11 cellular contexts compared by ENCODE assay signal in the genomic region with DNA sequence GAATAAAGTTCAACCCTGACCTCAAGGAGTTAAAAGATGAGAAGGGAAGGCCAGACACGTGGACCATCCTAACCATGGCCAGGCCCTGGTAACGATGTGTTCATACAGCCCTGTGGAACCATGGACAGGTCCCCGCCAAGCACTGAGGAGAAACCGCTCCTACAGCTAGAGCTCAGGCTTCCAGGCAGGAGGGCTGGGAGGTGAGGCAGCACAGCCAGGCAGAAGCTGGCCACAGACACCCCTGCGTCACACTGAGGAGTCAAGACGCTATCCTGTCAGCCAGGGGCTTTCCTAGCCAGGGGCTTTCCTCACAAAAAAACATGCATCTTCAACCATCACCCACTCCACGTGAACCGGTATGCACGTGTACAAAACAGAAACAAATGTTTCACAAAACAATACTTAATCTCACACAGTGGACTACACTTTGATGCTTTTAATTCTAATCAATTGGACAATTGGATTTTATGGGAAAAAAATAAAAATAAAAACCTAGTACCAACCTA.
DNase-seq lines count a peak whose midpoint lies in the region; ATAC-seq and TF ChIP-seq lines count a peak whose summit lies in the region.
"Had no signal": no experiment of that assay in that cellular context is flagged by ENCODE, and none has a peak within 500 bp of the region (broad histone marks: within the 10 kb centered on the region; RNA-seq: fewer than 3 reads in every experiment).

No MANE protein-coding gene starts in this region.

- in situ Hi-C loops in KBM-7 (cut with MboI; ENCODE audit: low pct_unique_long_range_greater_than_20kb, low sequenced_read_pairs): no loop called here

- no peak overlapping the region for H2AK5ac ChIP-seq in neuronal stem cell (ENCODE audit: low read depth, low read length)

- H3K9me3 Mint-ChIP-seq in activated T-helper 17 cell treated with anti-CD3 and anti-CD28 coated beads, Interleukin-2, amount 50 U/mL, for 72 hours: no peaks in the 10 kb centered on the region
- H3K9me3 Mint-ChIP-seq: activated T-helper 1 cell treated with anti-CD3 and anti-CD28 coated beads, Interleukin-12 subunit alpha, Interleukin-12 subunit beta, Interleukin-2, Interleukin-4 antibody, amounts not matched to agents 30 ng/mL and 10 ng/mL and 1 ng/mL, durations not matched to agents 14 hours and 24 hours and 36 hours; T-helper 2 cell treated with Interferon-gamma antibody and Interleukin-4, amounts not matched to agents 5 μg/mL and 100 μg/mL, for 36 hours had no signal

- no peaks in the 10 kb centered on the region for H3K9me3 ChIP-seq in neuronal stem cell (replicated peaks in 1 of 2; ENCODE audit: control insufficient read depth in 2 of 2, insufficient read depth in 1 of 2, low read depth in 1 of 2, low read length in 2 of 2)

- peaks cover 0 to 21% of the 10 kb centered on the region in 2 donors for H3K36me3 ChIP-seq in neuronal stem cell (replicated peaks in 1 of 2; ENCODE audit: control insufficient read depth in 2 of 2, insufficient read depth in 2 of 2, low read length in 2 of 2)

- no peak overlapping the region for H3K4ac ChIP-seq in neuronal stem cell (ENCODE audit: low read length)

- H3K79me1 ChIP-seq in neuronal stem cell (ENCODE audit: low read depth, low read length): peaks cover 2% of the 10 kb centered on the region

- ATAC-seq in GM18498 (IDR thresholded peaks at IDR 0.05; ENCODE audit: unreplicated experiment): peak; percentile 72
- ATAC-seq in activated T-helper 17 cell treated with anti-CD3 and anti-CD28 coated beads, Interleukin-2, amount 50 U/mL, for 72 hours (replicated peaks): peak; percentile 71

- H2AFZ ChIP-seq in neuronal stem cell (ENCODE audit: low read length): no peak overlapping the region

- H3K14ac ChIP-seq in neuronal stem cell (ENCODE audit: low read length): peak overlapping the region; percentile 47

- peak overlapping the region; percentile 83 for H3K27ac ChIP-seq in C4-2B
- no peak overlapping the region for H3K27ac ChIP-seq in neuronal stem cell (replicated peaks; ENCODE audit: low read length)

- no peak overlapping the region for H2BK120ac ChIP-seq in neuronal stem cell (ENCODE audit: low read depth, low read length)

- H3K23ac ChIP-seq in neuronal stem cell (ENCODE audit: low read depth, low read length, poor library complexity): no peak overlapping the region

- H2BK15ac ChIP-seq in neuronal stem cell (ENCODE audit: low read length): no peak overlapping the region

- no peaks in the 10 kb centered on the region for H3K27me3 Mint-ChIP-seq in activated T-helper 17 cell treated with anti-CD3 and anti-CD28 coated beads, Interleukin-2, amount 50 U/mL, for 72 hours

- peaks cover 35% of the 10 kb centered on the region for H3K4me1 Mint-ChIP-seq in activated T-helper 17 cell treated with anti-CD3 and anti-CD28 coated beads, Interleukin-2, amount 50 U/mL, for 72 hours

- no peak overlapping the region for H4K91ac ChIP-seq in neuronal stem cell (ENCODE audit: low read depth, low read length, poor library complexity)

- H2BK12ac ChIP-seq in neuronal stem cell (ENCODE audit: low read length): no peak overlapping the region

- no peak overlapping the region for H4K8ac ChIP-seq in neuronal stem cell (ENCODE audit: low read depth, low read length)

- H3K4me2 ChIP-seq in neuronal stem cell (ENCODE audit: insufficient read depth, low read length, poor library complexity, severe bottlenecking): no peak overlapping the region

- H3K4me3 Mint-ChIP-seq in activated T-helper 17 cell treated with anti-CD3 and anti-CD28 coated beads, Interleukin-2, amount 50 U/mL, for 72 hours: peak overlapping the region; percentile 13
- H3K4me3 Mint-ChIP-seq: activated T-helper 1 cell treated with anti-CD3 and anti-CD28 coated beads, Interleukin-12 subunit alpha, Interleukin-12 subunit beta, Interleukin-2, Interleukin-4 antibody, amounts not matched to agents 30 ng/mL and 10 ng/mL and 1 ng/mL, durations not matched to agents 14 hours and 24 hours and 36 hours; T-helper 2 cell treated with Interferon-gamma antibody and Interleukin-4, amounts not matched to agents 5 μg/mL and 100 μg/mL, for 36 hours had no signal

- H3K18ac ChIP-seq in neuronal stem cell (ENCODE audit: low read length): no peak overlapping the region

- peak overlapping the region; percentile 87 for H3K27ac Mint-ChIP-seq in activated T-helper 17 cell treated with anti-CD3 and anti-CD28 coated beads, Interleukin-2, amount 50 U/mL, for 72 hours
- H3K27ac Mint-ChIP-seq: activated T-helper 1 cell treated with anti-CD3 and anti-CD28 coated beads, Interleukin-12 subunit alpha, Interleukin-12 subunit beta, Interleukin-2, Interleukin-4 antibody, amounts not matched to agents 30 ng/mL and 10 ng/mL and 1 ng/mL, durations not matched to agents 14 hours and 24 hours and 36 hours; T-helper 2 cell treated with Interferon-gamma antibody and Interleukin-4, amounts not matched to agents 5 μg/mL and 100 μg/mL, for 36 hours had no signal

- H3K4me3 ChIP-seq in neuronal stem cell (ENCODE audit: low read length in 2 of 2): no peak overlapping the region

- H3K27me3 ChIP-seq in neuronal stem cell (ENCODE audit: control insufficient read depth in 3 of 3, insufficient read depth in 3 of 3, low read depth in 1 of 3, low read length in 3 of 3): no peaks in the 10 kb centered on the region

- peak overlapping the region; percentile 38 for H3K9ac ChIP-seq in neuronal stem cell (ENCODE audit: low read depth, low read length, poor library complexity)

- DNase-seq in neuronal stem cell (ENCODE audit: low spot score) (no peak), KBM-7 (no peak), foreskin melanocyte (no peak), NCI-H146 treated with DMSO at 0.1 percent for 48 hours (lab: John Stamatoyannopoulos, UW; ENCODE audit: unreplicated experiment) (no peak)
- DNase-seq in activated effector memory CD4-positive, alpha-beta T cell treated with anti-CD3 and anti-CD28 coated beads, Interleukin-2, amount 50 U/mL, for 16 hours: no peak
- DNase-seq: stimulated activated CD4-positive, alpha-beta T cell treated with anti-CD3 and anti-CD28 coated beads, Interleukin-15, amount 100 ng/mL, for 24 hours had no signal

- peaks cover 2 to 9% of the 10 kb centered on the region in 2 donors for H3K4me1 ChIP-seq in neuronal stem cell (ENCODE audit: control insufficient read depth in 2 of 2, insufficient read depth in 1 of 2, low read depth in 1 of 2, low read length in 2 of 2)

- H3K36me3 Mint-ChIP-seq in activated T-helper 17 cell treated with anti-CD3 and anti-CD28 coated beads, Interleukin-2, amount 50 U/mL, for 72 hours (ENCODE audit: low read depth): peaks cover 88% of the 10 kb centered on the region

- no peak overlapping the region for H2BK5ac ChIP-seq in neuronal stem cell (ENCODE audit: low read length)

- no peak for TF ChIP-seq CTCF in C4-2B (conservative IDR thresholded peaks at IDR 0.05)

- no CpG with 5 or more reads among the region's 9 CpGs for WGBS in neuronal stem cell (ENCODE audit: extremely low coverage in 2 of 2, insufficient read length in 2 of 2, insufficient replicate concordance in 1 of 2), 2 donors
